In genomic region chr12:6788972-6789905, GRCh38 we compare ENCODE assay signal across 9 cellular contexts. TPM values are rescaled to one million over a fixed set of nuclear protein-coding genes. Genes with fewer than 3 reads are reported as not detected.
DNase-seq lines count a peak whose midpoint lies in the region; ATAC-seq and TF ChIP-seq lines count a peak whose summit lies in the region.
"Had no signal": no experiment of that assay in that cellular context is flagged by ENCODE, and none has a peak within 500 bp of the region (broad histone marks: within the 10 kb centered on the region; RNA-seq: fewer than 3 reads in every experiment).

Gene CD4, plus strand, starts transcription at chr12:6789528. Its CDS starts 10,611 bp downstream, at chr12:6800139.

- H3K36me3 Mint-ChIP-seq in CD8-positive, alpha-beta T cell = no peaks in the 10 kb centered on the region
- H3K36me3 Mint-ChIP-seq in WTC11 = no peaks in the 10 kb centered on the region

- CTCF ChIA-PET in CD8-positive, alpha-beta T cell (lab: Charles Lee) = interaction anchor here (0.7 to 3.1 kb wide), 7 partner anchors 9 to 230 kb away, joined by 3 to 10 read pairs (median 3); partner anchors contain the start of genes MLF2 and PTMS
- CTCF ChIA-PET in WTC11 (lab: Charles Lee) = interaction anchor here (0.5 to 1.3 kb wide), 6 partner anchors 35 to 185 kb away, joined by 3 to 5 read pairs (median 3); no protein-coding TSS in a partner anchor

- POLR2A ChIA-PET in CD8-positive, alpha-beta T cell (lab: Charles Lee) = no interaction called here
- POLR2A ChIA-PET in WTC11 (lab: Charles Lee) = interaction anchor here (0.7 to 1.2 kb wide), 3 partner anchors 32 to 63 kb away, joined by 3 to 4 read pairs (median 3); partner anchors contain the start of genes GPR162 and USP5

- H3K4me3 ChIP-seq in CD8-positive, alpha-beta T cell (ENCODE audit: low read depth, low read length) = no peak within 1 kb of the TSS
- H3K4me3 ChIP-seq in esophagus squamous epithelium = peak within 1 kb of the TSS in 3 of 4 donors; percentile 25 to 39 (median 36)
- H3K4me3 ChIP-seq: PC-9 had no signal

- peak within 1 kb of the TSS; percentile 62 for H3K27ac Mint-ChIP-seq in CD8-positive, alpha-beta T cell
- no peak within 1 kb of the TSS for H3K27ac Mint-ChIP-seq in WTC11

- H3K4me1 Mint-ChIP-seq in CD8-positive, alpha-beta T cell (ENCODE audit: low read depth) = peaks cover 44% of the 10 kb centered on the region
- peaks cover 24% of the 10 kb centered on the region for H3K4me1 Mint-ChIP-seq in WTC11

- intact Hi-C loops in CD8-positive, alpha-beta T cell (cut with DNase I, micrococcal nuclease) = no loop called here
- intact Hi-C loops in esophagus squamous epithelium (cut with DNase I) = no loop called here
- intact Hi-C loops in sciatic nerve (cut with DNase I) = no loop called here

- no peak within 1 kb of the TSS for H3K4me3 Mint-ChIP-seq in CD8-positive, alpha-beta T cell
- H3K4me3 Mint-ChIP-seq in WTC11 = no peak within 1 kb of the TSS

- no peak for ATAC-seq in CD8-positive, alpha-beta T cell
- ATAC-seq in WTC11 (peak; percentile 65), sciatic nerve (peak; percentile 77), GM19328 (IDR thresholded peaks at IDR 0.05; ENCODE audit: unreplicated experiment) (no peak), HG02981 (IDR thresholded peaks at IDR 0.05; ENCODE audit: unreplicated experiment) (no peak)

- H3K36me3 ChIP-seq in CD8-positive, alpha-beta T cell (ENCODE audit: insufficient read depth, low read length) = no peaks in the 10 kb centered on the region
- no peaks in the 10 kb centered on the region for H3K36me3 ChIP-seq in esophagus squamous epithelium

- H3K27ac ChIP-seq in CD8-positive, alpha-beta T cell (ENCODE audit: low read depth, low read length) = no peak within 1 kb of the TSS
- peak within 1 kb of the TSS; percentile 39 to 87 (median 65) for H3K27ac ChIP-seq in esophagus squamous epithelium
- H3K27ac ChIP-seq: PC-9 had no signal

- no peaks in the 10 kb centered on the region for H3K27me3 Mint-ChIP-seq in CD8-positive, alpha-beta T cell (ENCODE audit: low read depth)
- H3K27me3 Mint-ChIP-seq in WTC11 (ENCODE audit: low read depth) = peaks cover 13% of the 10 kb centered on the region

- H3K4me1 ChIP-seq in CD8-positive, alpha-beta T cell (ENCODE audit: insufficient read depth, low read length) = peaks cover 41% of the 10 kb centered on the region
- H3K4me1 ChIP-seq in esophagus squamous epithelium = peaks cover 0 to 18% (median 6%) of the 10 kb centered on the region in 3 donors

- H3K27me3 ChIP-seq in CD8-positive, alpha-beta T cell (ENCODE audit: insufficient read depth, low read length) = no peaks in the 10 kb centered on the region
- no peaks in the 10 kb centered on the region for H3K27me3 ChIP-seq in esophagus squamous epithelium

- 51 to 70% methylated on average over 7 to 14 of the region's 18 CpGs for WGBS in esophagus squamous epithelium, 2 donors

- no peaks in the 10 kb centered on the region for H3K9me3 Mint-ChIP-seq in CD8-positive, alpha-beta T cell
- H3K9me3 Mint-ChIP-seq in WTC11 = no peaks in the 10 kb centered on the region

- H3K9me3 ChIP-seq in CD8-positive, alpha-beta T cell (ENCODE audit: low read length) = no peaks in the 10 kb centered on the region
- no peaks in the 10 kb centered on the region for H3K9me3 ChIP-seq in esophagus squamous epithelium

- peak in 2 of 4 donors; percentile 42 to 63 for TF ChIP-seq POLR2A in esophagus squamous epithelium (IDR thresholded peaks at IDR 0.05)

- no peak for DNase-seq in CD8-positive, alpha-beta T cell
- DNase-seq in WTC11 (ENCODE audit: low spot score) (no peak), esophagus squamous epithelium (lab: John Stamatoyannopoulos, UW) (no peak), sciatic nerve (ENCODE audit: low spot score) (no peak), putamen (ENCODE audit: low spot score) (no peak), NCI-H226 (no peak)

- no peak for TF ChIP-seq CTCF in CD8-positive, alpha-beta T cell (IDR thresholded peaks at IDR 0.05)
- TF ChIP-seq CTCF in WTC11 (IDR thresholded peaks at IDR 0.05) = no peak
- TF ChIP-seq CTCF in esophagus squamous epithelium (IDR thresholded peaks at IDR 0.05) = no peak

TF ChIP-seq in WTC11, 78 proteins besides CTCF, POLR2A, EP300 and RAD21:
- TF ChIP-seq TP53 (CRISPR knock-in tag; IDR thresholded peaks at IDR 0.05) = no peak
- TF ChIP-seq MXD4 (CRISPR knock-in tag; IDR thresholded peaks at IDR 0.05; ENCODE audit: borderline replicate concordance) = no peak
- no peak for TF ChIP-seq ZNF671 (CRISPR knock-in tag; IDR thresholded peaks at IDR 0.05)
- TF ChIP-seq RELA (CRISPR knock-in tag; IDR thresholded peaks at IDR 0.05; ENCODE audit: borderline replicate concordance) = no peak
- TF ChIP-seq PRRX2 (CRISPR knock-in tag; IDR thresholded peaks at IDR 0.05) = no peak
- no peak for TF ChIP-seq CBFB (CRISPR knock-in tag; IDR thresholded peaks at IDR 0.05; ENCODE audit: low read depth)
- no peak for TF ChIP-seq IRF2 (CRISPR knock-in tag; IDR thresholded peaks at IDR 0.05; ENCODE audit: borderline replicate concordance, low read depth)
- TF ChIP-seq PREB (CRISPR knock-in tag; IDR thresholded peaks at IDR 0.05; ENCODE audit: borderline replicate concordance) = no peak
- TF ChIP-seq NFATC4 (CRISPR knock-in tag; IDR thresholded peaks at IDR 0.05) = no peak
- no peak for TF ChIP-seq ATF3 (CRISPR knock-in tag; conservative IDR thresholded peaks at IDR 0.05)
- TF ChIP-seq ZNF219 (CRISPR knock-in tag; IDR thresholded peaks at IDR 0.05; ENCODE audit: borderline replicate concordance) = no peak
- TF ChIP-seq NFYB (CRISPR knock-in tag; conservative IDR thresholded peaks at IDR 0.05; ENCODE audit: low read depth) = no peak
- TF ChIP-seq GABPB1 (CRISPR knock-in tag; IDR thresholded peaks at IDR 0.05) = no peak

RNA-seq across cellular contexts. Expression of gene CD4, which starts in this region (rescaled TPM):
- under 1 TPM; 0.54 to 1.00 TPM for total RNA-seq in CD8-positive, alpha-beta T cell
- total RNA-seq in WTC11 (2021) (2.5 to 3.3 TPM (median 2.7 TPM) in 3 replicates), esophagus squamous epithelium (10 to 100 TPM in 1 of 4 donors, 1 to 10 TPM in 3; 1.2 to 11.8 (median 5.0) TPM), sciatic nerve (20.6 TPM)

Comparison
In these comparisons a context has a peak if more than half of its experiments do, and no peak if none do; other contexts are left out.
1. ATAC-seq: peak in WTC11 (single experiment) and sciatic nerve (single experiment); none in CD8-positive, alpha-beta T cell (single experiment), GM19328 (single experiment) and HG02981 (single experiment).